8 cellular contexts compared by ENCODE assay signal in the genomic region with DNA sequence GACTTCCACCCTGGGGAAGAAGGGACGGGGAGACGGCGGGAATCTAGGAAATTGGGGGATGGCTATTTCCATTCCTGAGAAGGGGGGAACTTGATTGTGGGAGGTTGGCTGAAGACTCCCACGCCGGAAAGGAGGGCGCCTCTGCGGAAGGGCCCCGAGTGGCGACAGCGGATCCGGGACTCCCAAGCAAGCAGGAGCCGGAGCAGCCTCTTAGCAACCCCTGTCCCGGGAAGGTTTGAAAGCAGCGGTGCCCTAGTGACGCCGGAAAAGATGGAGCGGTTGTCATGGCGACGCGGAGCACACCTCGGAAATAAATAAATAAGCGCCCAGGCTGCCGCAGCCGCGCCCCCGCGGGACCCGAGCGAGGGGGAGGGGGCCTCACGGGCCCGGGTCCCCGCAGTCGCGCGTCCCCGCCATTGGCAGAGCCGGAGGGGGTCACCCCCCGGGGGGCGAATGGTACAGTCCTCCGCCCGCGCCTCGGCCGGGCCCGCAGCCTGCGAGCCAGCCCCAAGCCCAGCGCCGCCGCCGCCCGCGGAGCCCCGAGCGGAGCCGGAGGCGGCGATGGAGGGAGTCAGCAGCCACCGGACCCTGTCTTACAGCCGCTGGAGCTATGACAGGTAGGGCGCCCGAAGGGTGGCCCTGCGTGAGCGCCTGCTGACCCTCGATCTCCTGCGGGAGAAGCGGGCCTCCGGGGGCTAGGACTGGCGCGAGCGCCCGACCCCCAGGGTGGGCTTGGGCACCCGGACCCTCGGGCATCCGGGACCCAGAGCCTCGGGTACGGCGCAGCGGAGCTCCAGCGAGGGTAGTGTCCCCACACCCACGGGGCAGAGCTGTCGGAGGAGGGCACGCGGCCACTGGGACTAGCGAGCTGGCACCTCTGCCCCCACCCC. TPM values are rescaled to one million over a fixed set of nuclear protein-coding genes. Genes with fewer than 3 reads are reported as not detected.
DNase-seq lines count a peak whose midpoint lies in the region; ATAC-seq and TF ChIP-seq lines count a peak whose summit lies in the region.

No MANE protein-coding gene starts in this region.

- no peak overlapping the region for H3K27ac ChIP-seq in PC-3 (ENCODE audit: low read length)
- peak overlapping the region; percentile 36 to 95 (median 90) for H3K27ac ChIP-seq in gastroesophageal sphincter

- peak overlapping the region; percentile 64 for H3K4me3 ChIP-seq in PC-3 (ENCODE audit: low read length)
- H3K4me3 ChIP-seq in gastroesophageal sphincter: peak overlapping the region; percentile 61 to 85

- peak; percentile 47 for ATAC-seq in PC-3
- ATAC-seq in gastroesophageal sphincter: peak; percentile 85
- peak; percentile 77 for ATAC-seq in stimulated activated naive CD8-positive, alpha-beta T cell treated with anti-CD3 and anti-CD28 coated beads, Interleukin-15, amount 100 ng/mL, for 72 hours

- H3K9ac ChIP-seq in PC-3 (ENCODE audit: low read length): no peak overlapping the region

- POLR2A ChIA-PET in PC-3 (lab: Charles Lee; ENCODE audit: unreplicated experiment): interaction anchor here (0.5 kb wide), 1 partner anchor 32 kb away, joined by 3 read pairs; a partner anchor contains a TSS

- DNase-seq in DMS53 (lab: John Stamatoyannopoulos, UW) (peak; percentile 88), DMS53 treated with DMSO at 0.1 percent for 48 hours (lab: John Stamatoyannopoulos, UW; ENCODE audit: unreplicated experiment) (no peak), PC-3 (peak; percentile 36), nephron progenitor cell (peak; percentile 78), HuH-7.5 (ENCODE audit: low spot score) (no peak)
- peak; percentile 76 for DNase-seq in activated naive CD4-positive, alpha-beta T cell treated with Interleukin-2 at 50 U/mL for 16 hours
- peak; percentile 40 to 66 for DNase-seq in stimulated activated naive CD8-positive, alpha-beta T cell treated with anti-CD3 and anti-CD28 coated beads, Interleukin-15, amount 100 ng/mL, for 72 hours

- H3K4me1 ChIP-seq in PC-3 (ENCODE audit: insufficient read depth, low read length): no peaks in the 10 kb centered on the region; the same call in 1 of the 2 replicates
- H3K4me1 ChIP-seq in gastroesophageal sphincter: peaks cover 0 to 31% (median 4%) of the 10 kb centered on the region in 3 donors

- no peaks in the 10 kb centered on the region for H3K36me3 ChIP-seq in PC-3 (ENCODE audit: low read depth, low read length)
- H3K36me3 ChIP-seq in gastroesophageal sphincter: no peaks in the 10 kb centered on the region

- no peak for TF ChIP-seq EP300 in gastroesophageal sphincter (IDR thresholded peaks at IDR 0.05)

- CTCF ChIA-PET in PC-3 (lab: Charles Lee): no interaction called here

- no peak overlapping the region for H3K27ac Mint-ChIP-seq in nephron progenitor cell
- peak overlapping the region; percentile 80 to 86 for H3K27ac Mint-ChIP-seq in stimulated activated naive CD8-positive, alpha-beta T cell treated with anti-CD3 and anti-CD28 coated beads, Interleukin-15, amount 100 ng/mL, for 72 hours

- no peaks in the 10 kb centered on the region for H3K9me2 ChIP-seq in PC-3 (replicated peaks; ENCODE audit: low read length)

- H3K79me2 ChIP-seq in PC-3 (ENCODE audit: low read length): no peaks in the 10 kb centered on the region

- H3K4me1 Mint-ChIP-seq in nephron progenitor cell: peaks cover 14% of the 10 kb centered on the region
- H3K4me1 Mint-ChIP-seq in stimulated activated naive CD8-positive, alpha-beta T cell treated with anti-CD3 and anti-CD28 coated beads, Interleukin-15, amount 100 ng/mL, for 72 hours: peaks cover 14% of the 10 kb centered on the region

- H3K27me3 ChIP-seq in PC-3 (ENCODE audit: low read length): peaks cover 46% of the 10 kb centered on the region
- H3K27me3 ChIP-seq in gastroesophageal sphincter: peaks cover 14% of the 10 kb centered on the region

- TF ChIP-seq CTCF in PC-3 (conservative IDR thresholded peaks at IDR 0.05; ENCODE audit: low read depth, low read length) (no peak), gastroesophageal sphincter (IDR thresholded peaks at IDR 0.05) (no peak), nephron progenitor cell (IDR thresholded peaks at IDR 0.05) (no peak)

- H3K9me3 ChIP-seq in PC-3 (ENCODE audit: low read length) (no peaks in the 10 kb centered on the region), gastroesophageal sphincter (no peaks in the 10 kb centered on the region)

- H2AFZ ChIP-seq in PC-3 (ENCODE audit: low read length): peak overlapping the region; percentile 65; the same call in 1 of the 2 replicates

- no peaks in the 10 kb centered on the region for H3K36me3 Mint-ChIP-seq in nephron progenitor cell (ENCODE audit: low read depth)

- BruUV-seq in PC-3 (replicated peaks; lab: Mats Ljungman, UMichigan): no TSS peak

- TF ChIP-seq POLR2A in gastroesophageal sphincter (IDR thresholded peaks at IDR 0.05): no peak

- no peaks in the 10 kb centered on the region for H4K20me1 ChIP-seq in PC-3 (ENCODE audit: low read length)

- peaks cover 78% of the 10 kb centered on the region for H3K27me3 Mint-ChIP-seq in nephron progenitor cell (ENCODE audit: low read depth, poor library complexity)
- H3K27me3 Mint-ChIP-seq in stimulated activated naive CD8-positive, alpha-beta T cell treated with anti-CD3 and anti-CD28 coated beads, Interleukin-15, amount 100 ng/mL, for 72 hours: peaks cover 52% of the 10 kb centered on the region

- peak overlapping the region; percentile 81 for H3K4me3 Mint-ChIP-seq in nephron progenitor cell
- peak overlapping the region; percentile 69 to 76 for H3K4me3 Mint-ChIP-seq in stimulated activated naive CD8-positive, alpha-beta T cell treated with anti-CD3 and anti-CD28 coated beads, Interleukin-15, amount 100 ng/mL, for 72 hours

- no peaks in the 10 kb centered on the region for H3F3A ChIP-seq in PC-3 (ENCODE audit: low read length, unreplicated experiment)

- intact Hi-C loops in PC-3 (cut with micrococcal nuclease): no loop called here

- no peaks in the 10 kb centered on the region for H3K9me3 Mint-ChIP-seq in nephron progenitor cell
- no peaks in the 10 kb centered on the region for H3K9me3 Mint-ChIP-seq in stimulated activated naive CD8-positive, alpha-beta T cell treated with anti-CD3 and anti-CD28 coated beads, Interleukin-15, amount 100 ng/mL, for 72 hours

- H3K4me2 ChIP-seq in PC-3 (ENCODE audit: low read length): peak overlapping the region; percentile 89

- WGBS in gastroesophageal sphincter (ENCODE audit: low coverage in 1 of 2), 2 donors: 13% methylated on average over 3 of the region's 84 CpGs; no CpG with 5 or more reads in 1 of the 2 donors

RNA-seq across cellular contexts. Expression of a gene that starts 31.9 kb away (rescaled TPM):
- 182 and 227 TPM in 2 replicates for total RNA-seq in PC-3 (2014; rRNA removed)
- 100 to 1,000 TPM; 204 to 356 (median 235) TPM for total RNA-seq in gastroesophageal sphincter

RNA-seq across cellular contexts. Expression of a gene that starts 53.7 kb away (rescaled TPM):
- 1.9 and 8.9 TPM in 2 replicates for total RNA-seq in PC-3 (2014; rRNA removed)
- not detected for total RNA-seq in gastroesophageal sphincter

Comparison
In these comparisons a context has a peak if more than half of its experiments do, and no peak if none do; other contexts are left out.
1. DNase-seq: peak in DMS53 (single experiment), PC-3 (single experiment), activated naive CD4-positive, alpha-beta T cell treated with Interleukin-2 at 50 U/mL for 16 hours (single experiment), nephron progenitor cell (single experiment) and stimulated activated naive CD8-positive, alpha-beta T cell treated with anti-CD3 and anti-CD28 coated beads, Interleukin-15, amount 100 ng/mL, for 72 hours (2 of 2); none in DMS53 treated with DMSO at 0.1 percent for 48 hours (single experiment) and HuH-7.5 (single experiment).
2. Peak in every context shown above with its lines, with median percentiles within 50 percentile points of each other: ATAC-seq.